In genomic region chr2:150767924-150768801, GRCh38 we compare ENCODE assay signal across 14 cellular contexts.
DNase-seq lines count a peak whose midpoint lies in the region; ATAC-seq and TF ChIP-seq lines count a peak whose summit lies in the region.
"Had no signal": no experiment of that assay in that cellular context is flagged by ENCODE, and none has a peak within 500 bp of the region (broad histone marks: within the 10 kb centered on the region; RNA-seq: fewer than 3 reads in every experiment).

No MANE protein-coding gene starts in this region.

- no peak overlapping the region for H3K4ac ChIP-seq in mesenchymal stem cell (ENCODE audit: low read depth in 1 of 2, low read length in 2 of 2)

- no peaks in the 10 kb centered on the region for H3K79me1 ChIP-seq in mesenchymal stem cell (replicated peaks; ENCODE audit: low read length, poor library complexity, severe bottlenecking)

- H4K8ac ChIP-seq in mesenchymal stem cell (ENCODE audit: low read length), result no peak overlapping the region

- H2BK15ac ChIP-seq in mesenchymal stem cell (ENCODE audit: low read depth, poor library complexity, severe bottlenecking), result no peak overlapping the region

- H3K9ac ChIP-seq in BLaER1 (no peak overlapping the region), mesenchymal stem cell (ENCODE audit: low read length) (no peak overlapping the region)

- no peak overlapping the region for H3K14ac ChIP-seq in mesenchymal stem cell (ENCODE audit: low read length in 2 of 2)

- DNase-seq in DMS 273 treated with DMSO at 0.1 percent for 48 hours (lab: John Stamatoyannopoulos, UW), result peak; percentile 61
- peak; percentile 59 for DNase-seq in choroid plexus epithelial cell (ENCODE audit: low read depth)
- peak; percentile 34 for DNase-seq in mesenchymal stem cell
- no peak for DNase-seq in caudate nucleus (lab: John Stamatoyannopoulos, UW)
- DNase-seq in right atrium auricular region (ENCODE audit: low spot score), result no peak
- no peak for DNase-seq in stimulated activated naive CD8-positive, alpha-beta T cell treated with anti-CD3 and anti-CD28 coated beads, Interleukin-15, Interleukin-2, amounts not matched to agents 100 U/mL and 50 U/mL, for 24 hours
- DNase-seq in DMS114 treated with DMSO at 0.1 percent for 48 hours (lab: John Stamatoyannopoulos, UW; ENCODE audit: unreplicated experiment), result no peak
- DNase-seq: Karpas-422, NCI-H1105 treated with DMSO at 0.1 percent for 48 hours, NCI-H226, NCI-H748 treated with DMSO at 0.1 percent for 48 hours had no signal

- H3K9me3 ChIP-seq in BLaER1 (no peaks in the 10 kb centered on the region), mesenchymal stem cell (ENCODE audit: control insufficient read depth, low read length) (no peaks in the 10 kb centered on the region), right atrium auricular region (no peaks in the 10 kb centered on the region)
- H3K9me3 ChIP-seq: HAP-1 had no signal

- H3K23ac ChIP-seq in mesenchymal stem cell (ENCODE audit: low read length in 2 of 2), result no peak overlapping the region

- WGBS in mesenchymal stem cell, result 88% methylated on average over 2 of the region's 6 CpGs

- H2AFZ ChIP-seq in mesenchymal stem cell (ENCODE audit: low read depth, low read length), result no peak overlapping the region

- H3K27me3 ChIP-seq in BLaER1 (no peaks in the 10 kb centered on the region), mesenchymal stem cell (ENCODE audit: control insufficient read depth in 1 of 2, insufficient read depth in 1 of 2, low read length in 2 of 2) (no peaks in the 10 kb centered on the region), right atrium auricular region (no peaks in the 10 kb centered on the region)

- no peak overlapping the region for H2AK5ac ChIP-seq in mesenchymal stem cell (ENCODE audit: low read length, severe bottlenecking)

- H3K36me3 ChIP-seq in BLaER1 (no peaks in the 10 kb centered on the region), mesenchymal stem cell (ENCODE audit: control insufficient read depth in 1 of 2, insufficient read depth in 2 of 2, low read depth in 1 of 2, low read length in 2 of 2) (no peaks in the 10 kb centered on the region), right atrium auricular region (no peaks in the 10 kb centered on the region)
- H3K36me3 ChIP-seq: HAP-1 had no signal

- no peak for TF ChIP-seq CTCF in choroid plexus epithelial cell (conservative IDR thresholded peaks at IDR 0.05; ENCODE audit: low read depth, low read length)
- TF ChIP-seq CTCF in right atrium auricular region (IDR thresholded peaks at IDR 0.05), result no peak

- no peak overlapping the region for H4K91ac ChIP-seq in mesenchymal stem cell (ENCODE audit: low read length)

- H3K18ac ChIP-seq in mesenchymal stem cell (ENCODE audit: low read depth in 1 of 2, low read length in 2 of 2), result no peak overlapping the region

- no peak overlapping the region for H2BK12ac ChIP-seq in mesenchymal stem cell (ENCODE audit: low read length in 2 of 2)

- H2BK120ac ChIP-seq in mesenchymal stem cell (ENCODE audit: low read depth, low read length), result no peak overlapping the region

- H3K4me3 ChIP-seq in BLaER1 (no peak overlapping the region), choroid plexus epithelial cell (ENCODE audit: low read depth, low read length) (no peak overlapping the region), mesenchymal stem cell (ENCODE audit: insufficient read depth in 1 of 2, low read depth in 1 of 2, low read length in 2 of 2) (no peak overlapping the region), right atrium auricular region (no peak overlapping the region)
- H3K4me3 ChIP-seq: HAP-1 had no signal

- H3K4me1 ChIP-seq in BLaER1 (peaks cover 15% of the 10 kb centered on the region), mesenchymal stem cell (ENCODE audit: control insufficient read depth, insufficient read depth, low read depth, low read length) (no peaks in the 10 kb centered on the region), right atrium auricular region (no peaks in the 10 kb centered on the region)

- no peak overlapping the region for H2BK5ac ChIP-seq in mesenchymal stem cell (ENCODE audit: low read depth, low read length, poor library complexity, severe bottlenecking)

- H3K4me2 ChIP-seq in BLaER1 (0 out of 2 replicates have a peak overlapping the region, but pooled peaks have one; percentile 9), mesenchymal stem cell (ENCODE audit: low read length, poor library complexity, severe bottlenecking) (no peak overlapping the region)

- H3K27ac ChIP-seq in BLaER1 (no peak overlapping the region), mesenchymal stem cell (ENCODE audit: low read length, poor library complexity, severe bottlenecking) (no peak overlapping the region), caudate nucleus (ENCODE audit: low read depth, low read length) (no peak overlapping the region), right atrium auricular region (no peak overlapping the region)

- ATAC-seq in stimulated activated naive CD8-positive, alpha-beta T cell treated with anti-CD3 and anti-CD28 coated beads, Interleukin-15, Interleukin-2, amounts not matched to agents 100 U/mL and 50 U/mL, for 24 hours, result no peak
- ATAC-seq: Right ventricle myocardium inferior had no signal

- no peaks in the 10 kb centered on the region for H4K20me1 ChIP-seq in BLaER1

Comparison
In these comparisons a context has a peak if more than half of its experiments do, and no peak if none do; other contexts are left out.
1. DNase-seq: peak in DMS 273 treated with DMSO at 0.1 percent for 48 hours (single experiment), choroid plexus epithelial cell (single experiment) and mesenchymal stem cell (single experiment); none in caudate nucleus (0 of 61), right atrium auricular region (single experiment), stimulated activated naive CD8-positive, alpha-beta T cell treated with anti-CD3 and anti-CD28 coated beads, Interleukin-15, Interleukin-2, amounts not matched to agents 100 U/mL and 50 U/mL, for 24 hours (single experiment) and DMS114 treated with DMSO at 0.1 percent for 48 hours (single experiment).